ENCODE assay signal across 8 cellular contexts in the genomic region with DNA sequence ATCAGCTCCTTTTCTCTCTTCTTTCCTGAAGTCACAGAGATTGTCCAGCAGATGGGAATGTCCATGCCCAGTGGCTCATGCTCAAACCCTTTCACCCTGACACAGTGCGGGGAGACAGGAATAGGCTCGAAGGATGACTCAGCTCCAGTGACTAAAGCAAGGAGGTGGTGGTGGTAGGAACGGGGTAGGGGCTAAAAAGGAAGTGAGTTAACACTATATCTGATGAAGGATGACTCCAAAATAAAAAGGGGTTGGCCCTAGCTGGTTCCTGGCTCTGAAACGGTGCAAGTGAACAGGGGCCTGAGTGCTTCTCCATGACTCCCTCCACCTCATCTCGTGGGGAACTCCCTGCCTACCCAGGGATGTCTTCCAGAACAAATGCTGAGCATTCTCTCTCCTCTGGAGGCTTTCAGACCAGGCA.
DNase-seq lines count a peak whose midpoint lies in the region; ATAC-seq and TF ChIP-seq lines count a peak whose summit lies in the region.

No MANE protein-coding gene starts in this region.

- H3K4me3 ChIP-seq in DND-41 (ENCODE audit: low read depth in 1 of 2, low read length in 2 of 2) (no peak overlapping the region), OCI-LY7 (ENCODE audit: low read depth, low read length, poor library complexity, severe bottlenecking) (no peak overlapping the region)

- H4K20me1 ChIP-seq in DND-41 (ENCODE audit: insufficient read depth, low read length) (no peaks in the 10 kb centered on the region), OCI-LY7 (ENCODE audit: insufficient read depth, low read length) (no peaks in the 10 kb centered on the region)

- peak; percentile 60 for DNase-seq in DND-41
- no peak for DNase-seq in OCI-LY7 (ENCODE audit: low spot score)
- DNase-seq in amniotic epithelial cell (ENCODE audit: low read depth) = peak; percentile 95
- peak; percentile 93 for DNase-seq in renal cortical epithelial cell (ENCODE audit: low read depth)
- no peak for DNase-seq in Ammon's horn (ENCODE audit: low spot score)
- no peak for DNase-seq in iPS-NIHi11 (ENCODE audit: low spot score)

- H3K27ac ChIP-seq in DND-41 (ENCODE audit: low read length) = peak overlapping the region; percentile 69
- H3K27ac ChIP-seq in OCI-LY7 (ENCODE audit: low read depth, low read length, poor library complexity, severe bottlenecking) = peak overlapping the region; percentile 2

- ATAC-seq in DND-41 (ENCODE audit: insufficient read depth, low read depth) = peak; percentile 85
- ATAC-seq in GM19395 (IDR thresholded peaks at IDR 0.05; ENCODE audit: unreplicated experiment) = no peak
- no peak for ATAC-seq in GM18873 (IDR thresholded peaks at IDR 0.05; ENCODE audit: low FRiP score, unreplicated experiment)

- no peaks in the 10 kb centered on the region for H3K9me2 ChIP-seq in OCI-LY7 (ENCODE audit: insufficient read depth, low read length)

- no peaks in the 10 kb centered on the region for H3K79me2 ChIP-seq in DND-41 (ENCODE audit: insufficient read depth, low read length)
- no peaks in the 10 kb centered on the region for H3K79me2 ChIP-seq in OCI-LY7 (ENCODE audit: insufficient read depth, low read depth, low read length)

- CTCF ChIA-PET in OCI-LY7 (lab: Charles Lee; ENCODE audit: unreplicated experiment) = interaction anchor here (1.1 kb wide), 1 partner anchor 10 kb away, joined by 3 read pairs; no protein-coding TSS in a partner anchor

- no peaks in the 10 kb centered on the region for H3K36me3 ChIP-seq in DND-41 (ENCODE audit: insufficient read depth, low read length)
- H3K36me3 ChIP-seq in OCI-LY7 (ENCODE audit: insufficient read depth, low read length) = no peaks in the 10 kb centered on the region; the same call in 1 of the 2 replicates

- peaks cover 49% of the 10 kb centered on the region for H3K4me1 ChIP-seq in DND-41 (ENCODE audit: insufficient read depth, low read length)
- peaks cover 95% of the 10 kb centered on the region for H3K4me1 ChIP-seq in OCI-LY7 (ENCODE audit: insufficient read depth, low read length, poor library complexity, severe bottlenecking)

- BruUV-seq in OCI-LY7 (replicated peaks; lab: Mats Ljungman, UMichigan) = no TSS peak

- H3K9ac ChIP-seq in DND-41 (ENCODE audit: low read depth, low read length) = 0 out of 2 replicates have a peak overlapping the region, but pooled peaks have one; percentile 1

- H2AFZ ChIP-seq in DND-41 (ENCODE audit: low read depth, low read length) (peak overlapping the region; percentile 6), OCI-LY7 (ENCODE audit: low read length) (peak overlapping the region; percentile 22)

- POLR2A ChIA-PET in OCI-LY7 (lab: Charles Lee) = interaction anchor here (0.9 to 10.2 kb wide), 7 partner anchors 10 to 87 kb away, joined by 3 to 241 read pairs (median 4); no protein-coding TSS in a partner anchor

- intact Hi-C loops in OCI-LY7 (cut with micrococcal nuclease; ENCODE audit: unreplicated experiment) = no loop called here

- H3K9me3 ChIP-seq in DND-41 (ENCODE audit: insufficient read depth, low read length, severe bottlenecking) (no peaks in the 10 kb centered on the region), OCI-LY7 (ENCODE audit: low read length) (no peaks in the 10 kb centered on the region; the same call in 1 of the 2 replicates)

- H3K4me2 ChIP-seq in DND-41 (ENCODE audit: insufficient read depth, low read length) (no peak overlapping the region), OCI-LY7 (ENCODE audit: low read length) (peak overlapping the region; percentile 10; the same call in 1 of the 2 replicates)

- no peaks in the 10 kb centered on the region for H3K27me3 ChIP-seq in DND-41 (ENCODE audit: insufficient read depth, low read length, poor library complexity)

- no peak for TF ChIP-seq CTCF in DND-41 (IDR thresholded peaks at IDR 0.05; ENCODE audit: borderline replicate concordance, extremely low read depth, low read length, poor library complexity, severe bottlenecking)
- no peak for TF ChIP-seq CTCF in OCI-LY7 (conservative IDR thresholded peaks at IDR 0.05; ENCODE audit: low read length)

Comparison
In these comparisons a context has a peak if more than half of its experiments do, and no peak if none do; other contexts are left out.
1. DNase-seq: peak in DND-41 (single experiment), amniotic epithelial cell (single experiment) and renal cortical epithelial cell (single experiment); none in OCI-LY7 (single experiment), Ammon's horn (single experiment) and iPS-NIHi11 (single experiment).